ENCODE assay signal across 10 cellular contexts in genomic region chr18:12840382-12840781, GRCh38. TPM values are rescaled to one million over a fixed set of nuclear protein-coding genes. Genes with fewer than 3 reads are reported as not detected.
A peak's percentile ranks its signal among the peaks of the same experiment; 100 is the strongest.
DNase-seq lines count a peak whose midpoint lies in the region; ATAC-seq and TF ChIP-seq lines count a peak whose summit lies in the region.
"Had no signal": no experiment of that assay in that cellular context is flagged by ENCODE, and none has a peak within 500 bp of the region (broad histone marks: within the 10 kb centered on the region; RNA-seq: fewer than 3 reads in every experiment).

No MANE protein-coding gene starts in this region.

- no peak for DNase-seq in Calu3
- no peak for DNase-seq in nephron progenitor cell
- no peak for DNase-seq in stimulated activated CD8-positive, alpha-beta memory T cell treated with anti-CD3 and anti-CD28 coated beads, Interleukin-4, amount 100 ng/mL, for 48 hours
- no peak for DNase-seq in NCI-H510A treated with DMSO at 0.1 percent for 48 hours (lab: John Stamatoyannopoulos, UW)
- DNase-seq: DMS79, NCI-H1105 had no signal

- H3K36me3 Mint-ChIP-seq in Calu3 (ENCODE audit: insufficient read depth, unreplicated experiment) (peaks cover 38% of the 10 kb centered on the region), nephron progenitor cell (ENCODE audit: low read depth) (peaks cover 16% of the 10 kb centered on the region)
- peaks cover 10% of the 10 kb centered on the region for H3K36me3 Mint-ChIP-seq in activated naive CD8-positive, alpha-beta T cell

- H3K27ac Mint-ChIP-seq in Calu3 (ENCODE audit: unreplicated experiment) (peak overlapping the region; percentile 42), nephron progenitor cell (peak overlapping the region; percentile 26)
- peak overlapping the region; percentile 95 for H3K27ac Mint-ChIP-seq in activated naive CD8-positive, alpha-beta T cell

- intact Hi-C loops in Calu3 (cut with micrococcal nuclease; ENCODE audit: unreplicated experiment) = no loop called here

- H3K4me3 Mint-ChIP-seq in Calu3 (ENCODE audit: low read depth, unreplicated experiment) (peak overlapping the region; percentile 58), nephron progenitor cell (no peak overlapping the region)
- H3K4me3 Mint-ChIP-seq in activated naive CD8-positive, alpha-beta T cell = peak overlapping the region; percentile 71
- H3K4me3 Mint-ChIP-seq: neural crest cell had no signal

- TF ChIP-seq CTCF in Calu3 (IDR thresholded peaks at IDR 0.05; ENCODE audit: unreplicated experiment) = no peak
- no peak for TF ChIP-seq CTCF in nephron progenitor cell (IDR thresholded peaks at IDR 0.05)

- H3K4me1 Mint-ChIP-seq in Calu3 (ENCODE audit: low read depth, unreplicated experiment) = peaks cover 73% of the 10 kb centered on the region
- peaks cover 71% of the 10 kb centered on the region for H3K4me1 Mint-ChIP-seq in activated naive CD8-positive, alpha-beta T cell (ENCODE audit: low read depth)
- H3K4me1 Mint-ChIP-seq in nephron progenitor cell = peaks cover 7% of the 10 kb centered on the region

- BruUV-seq in Calu3 (replicated peaks; lab: Mats Ljungman, UMichigan) = no TSS peak

- H3K27me3 Mint-ChIP-seq in Calu3 (ENCODE audit: unreplicated experiment) = no peaks in the 10 kb centered on the region
- H3K27me3 Mint-ChIP-seq in activated naive CD8-positive, alpha-beta T cell = no peaks in the 10 kb centered on the region
- peaks cover 2% of the 10 kb centered on the region for H3K27me3 Mint-ChIP-seq in nephron progenitor cell (ENCODE audit: low read depth, poor library complexity)

- CTCF ChIA-PET in Calu3 (lab: Charles Lee) = no interaction called here

- ATAC-seq in GM21717 (IDR thresholded peaks at IDR 0.05; ENCODE audit: unreplicated experiment) = peak; percentile 11
- no peak for ATAC-seq in HG03175 (IDR thresholded peaks at IDR 0.05; ENCODE audit: unreplicated experiment)

- H3K9me3 Mint-ChIP-seq in Calu3 (ENCODE audit: low read depth, unreplicated experiment) (no peaks in the 10 kb centered on the region), nephron progenitor cell (no peaks in the 10 kb centered on the region)
- no peaks in the 10 kb centered on the region for H3K9me3 Mint-ChIP-seq in activated naive CD8-positive, alpha-beta T cell (ENCODE audit: low read depth)
- H3K9me3 Mint-ChIP-seq: neural crest cell had no signal

RNA-seq across cellular contexts. Expression of gene PTPN2, which starts 43.7 kb away (rescaled TPM):
- 58.1 and 61.5 TPM in 2 replicates for total RNA-seq in Calu3 (2022)

Comparison
In these comparisons a context has a peak if more than half of its experiments do, and no peak if none do; other contexts are left out.
1. H3K27ac Mint-ChIP-seq: peak in every context shown above with its lines; median percentile 95 in activated naive CD8-positive, alpha-beta T cell; 42 in Calu3; 26 in nephron progenitor cell.